In genomic region chr2:64865073-64865830, GRCh38 we compare ENCODE assay signal across 8 cellular contexts.
A peak's percentile ranks its signal among the peaks of the same experiment; 100 is the strongest.
DNase-seq lines count a peak whose midpoint lies in the region; ATAC-seq and TF ChIP-seq lines count a peak whose summit lies in the region.

No MANE protein-coding gene starts in this region.

- no peak overlapping the region for H3K27ac Mint-ChIP-seq in GM23338

- H3K9me3 ChIP-seq in WERI-Rb-1 (ENCODE audit: severe bottlenecking) (peaks cover 5% of the 10 kb centered on the region), iPS-20b (ENCODE audit: insufficient read depth, low read depth, low read length) (no peaks in the 10 kb centered on the region; the same call in 1 of the 2 replicates), skeletal muscle satellite cell (replicated peaks; ENCODE audit: low read length) (no peaks in the 10 kb centered on the region)

- H2AFZ ChIP-seq in GM23338, result peak overlapping the region; percentile 100

- H3K4me2 ChIP-seq in GM23338, result peak overlapping the region; percentile 98
- peak overlapping the region; percentile 88 for H3K4me2 ChIP-seq in skeletal muscle satellite cell (ENCODE audit: low read length)

- H3K4me1 ChIP-seq in GM23338 (ENCODE audit: insufficient read depth), result peaks cover 13% of the 10 kb centered on the region; the same call in 1 of the 2 replicates
- peaks cover 9% of the 10 kb centered on the region; the same call in 1 of the 2 replicates for H3K4me1 ChIP-seq in iPS-20b (ENCODE audit: insufficient read depth, low read length)
- peaks cover 35% of the 10 kb centered on the region for H3K4me1 ChIP-seq in skeletal muscle satellite cell (ENCODE audit: control insufficient read depth, insufficient read depth, low read length)

- H3K79me2 ChIP-seq in GM23338 (replicated peaks; ENCODE audit: insufficient read depth), result no peaks in the 10 kb centered on the region

- H3K4me3 ChIP-seq in GM23338 (peak overlapping the region; percentile 90), WERI-Rb-1 (ENCODE audit: low read depth, low read length) (peak overlapping the region; percentile 87), iPS-20b (ENCODE audit: low read length) (peak overlapping the region; percentile 86), skeletal muscle satellite cell (ENCODE audit: low read length) (peak overlapping the region; percentile 66)

- H3K27ac ChIP-seq in GM23338 (ENCODE audit: low read depth) (no peak overlapping the region), WERI-Rb-1 (peak overlapping the region; percentile 83), iPS-20b (ENCODE audit: low read length) (no peak overlapping the region)

- in situ Hi-C loops in T47D (cut with HindIII; ENCODE audit: low pct_unique_long_range_greater_than_20kb, low sequenced_read_pairs), result no loop called here

- peaks cover 3% of the 10 kb centered on the region for H3K4me1 Mint-ChIP-seq in GM23338

- H3K9ac ChIP-seq in iPS-20b (ENCODE audit: low read depth, low read length) (peak overlapping the region; percentile 68; the same call in 1 of the 2 replicates), skeletal muscle satellite cell (ENCODE audit: low read depth, low read length) (peak overlapping the region; percentile 74)

- H3K9me3 Mint-ChIP-seq in GM23338, result no peaks in the 10 kb centered on the region

- H3K27me3 ChIP-seq in GM23338 (ENCODE audit: insufficient read depth) (peaks cover 58% of the 10 kb centered on the region), WERI-Rb-1 (ENCODE audit: insufficient read depth, low read depth, severe bottlenecking) (no peaks in the 10 kb centered on the region), iPS-20b (ENCODE audit: insufficient read depth, low read length) (peaks cover 58% of the 10 kb centered on the region), skeletal muscle satellite cell (ENCODE audit: control insufficient read depth, insufficient read depth, low read length) (peaks cover 26% of the 10 kb centered on the region)

- peak; percentile 84 for ATAC-seq in GM23338
- ATAC-seq in HG03439 (IDR thresholded peaks at IDR 0.05; ENCODE audit: unreplicated experiment), result no peak

- DNase-seq in ELF-1 (ENCODE audit: low read depth, low spot score) (peak; percentile 72), GM23338 (ENCODE audit: low spot score) (peak; percentile 73), MV-4-11 (lab: John Stamatoyannopoulos, UW) (peak; percentile 43), WERI-Rb-1 (peak; percentile 60), T47D (ENCODE audit: low read depth in 1 of 2, low spot score in 1 of 2) (peak; percentile 69 to 77)

- no peaks in the 10 kb centered on the region for H3F3A ChIP-seq in GM23338 (replicated peaks; ENCODE audit: low read depth)

- H3K36me3 Mint-ChIP-seq in GM23338 (ENCODE audit: low read depth), result no peaks in the 10 kb centered on the region

- H3K4me3 Mint-ChIP-seq in GM23338, result no peak overlapping the region; the same call in 1 of the 3 replicates

- peak; percentile 36 to 51; a peak in 3 of 4 replicates for TF ChIP-seq CTCF in GM23338 (conservative IDR thresholded peaks at IDR 0.05; ENCODE audit: low read depth in 2 of 2)
- peak; percentile 52 for TF ChIP-seq CTCF in WERI-Rb-1 (IDR thresholded peaks at IDR 0.05; ENCODE audit: low read depth, low read length)

- H3K36me3 ChIP-seq in GM23338 (ENCODE audit: insufficient read depth) (no peaks in the 10 kb centered on the region), WERI-Rb-1 (no peaks in the 10 kb centered on the region), iPS-20b (ENCODE audit: insufficient read depth, low read depth, low read length) (no peaks in the 10 kb centered on the region), skeletal muscle satellite cell (ENCODE audit: insufficient read depth, low read length) (no peaks in the 10 kb centered on the region)

- no peaks in the 10 kb centered on the region for H4K20me1 ChIP-seq in GM23338 (replicated peaks; ENCODE audit: insufficient read depth)

- no peaks in the 10 kb centered on the region for H3K9me2 ChIP-seq in GM23338 (ENCODE audit: insufficient read depth)

- peaks cover 2% of the 10 kb centered on the region for H3K27me3 Mint-ChIP-seq in GM23338 (ENCODE audit: insufficient read depth, low read depth, poor library complexity)

TF ChIP-seq in GM23338, 12 proteins besides CTCF, POLR2A, EP300 and RAD21 (continues in another document):
- no peak for TF ChIP-seq EZH2 (IDR thresholded peaks at IDR 0.05; ENCODE audit: low read depth, unreplicated experiment)
- TF ChIP-seq REST (IDR thresholded peaks at IDR 0.05; ENCODE audit: unreplicated experiment), result no peak
- TF ChIP-seq CREB1 (CRISPR knock-in tag; IDR thresholded peaks at IDR 0.05; ENCODE audit: low read depth), result no peak
- no peak for TF ChIP-seq ETS1 (IDR thresholded peaks at IDR 0.05)
- TF ChIP-seq ZNF114 (CRISPR knock-in tag; IDR thresholded peaks at IDR 0.05), result no peak
- no peak for TF ChIP-seq EZH2phosphoT487 (IDR thresholded peaks at IDR 0.05; ENCODE audit: unreplicated experiment)
- no peak for TF ChIP-seq ZNF331 (CRISPR knock-in tag; IDR thresholded peaks at IDR 0.05; ENCODE audit: low read depth)
- TF ChIP-seq STAT1 (IDR thresholded peaks at IDR 0.05; ENCODE audit: unreplicated experiment), result no peak
- TF ChIP-seq NANOG (IDR thresholded peaks at IDR 0.05; ENCODE audit: borderline replicate concordance), result no peak
- no peak for TF ChIP-seq POLR2AphosphoS5 (IDR thresholded peaks at IDR 0.05; ENCODE audit: low read depth)
